1 cellular context compared by ENCODE assay signal in genomic region chr10:23702977-23703414, GRCh38.
A peak's percentile ranks its signal among the peaks of the same experiment; 100 is the strongest.
TF ChIP-seq lines count a peak whose summit lies in the region.

No MANE protein-coding gene starts in this region.

TF ChIP-seq in H1, 55 proteins besides CTCF, POLR2A, EP300 and RAD21 (continued from another document):
- no peak for TF ChIP-seq RFX5 (IDR thresholded peaks at IDR 0.05; ENCODE audit: borderline replicate concordance, low read depth, low read length)
- TF ChIP-seq KDM5A (IDR thresholded peaks at IDR 0.05; ENCODE audit: low read length), result no peak
- no peak for TF ChIP-seq SIRT6 (IDR thresholded peaks at IDR 0.05; ENCODE audit: low read length)
- no peak for TF ChIP-seq CHD7 (IDR thresholded peaks at IDR 0.05; ENCODE audit: insufficient replicate concordance, low read length)
- no peak for TF ChIP-seq CHD1 (IDR thresholded peaks at IDR 0.05; ENCODE audit: low read depth, low read length)
- peak; percentile 81 for TF ChIP-seq YY1 (IDR thresholded peaks at IDR 0.05; ENCODE audit: low read depth, low read length)
- no peak for TF ChIP-seq E2F6 (IDR thresholded peaks at IDR 0.05)
- TF ChIP-seq GTF2F1 (IDR thresholded peaks at IDR 0.05; ENCODE audit: borderline replicate concordance, low read depth, low read length), result no peak
- TF ChIP-seq BRCA1 (IDR thresholded peaks at IDR 0.05; ENCODE audit: low read depth, low read length), result no peak
- no peak for TF ChIP-seq SUZ12 (IDR thresholded peaks at IDR 0.05; ENCODE audit: low read length)
- no peak for TF ChIP-seq EGR1 (IDR thresholded peaks at IDR 0.05; ENCODE audit: borderline replicate concordance, low read depth, low read length)
- TF ChIP-seq SAP30 (IDR thresholded peaks at IDR 0.05; ENCODE audit: insufficient read depth, insufficient replicate concordance, low read length), result no peak
- TF ChIP-seq TEAD4 (IDR thresholded peaks at IDR 0.05; ENCODE audit: low read depth, low read length), result peak; percentile 64
- TF ChIP-seq NANOG (IDR thresholded peaks at IDR 0.05; ENCODE audit: insufficient read depth, low read depth, low read length, poor library complexity, severe bottlenecking), result no peak
- no peak for TF ChIP-seq KDM4A (IDR thresholded peaks at IDR 0.05; ENCODE audit: low read depth, low read length, severe bottlenecking)
- TF ChIP-seq MAX (IDR thresholded peaks at IDR 0.05), result peak; percentile 59; the same call in 1 of the 2 replicates
- TF ChIP-seq TAF1 (IDR thresholded peaks at IDR 0.05; ENCODE audit: low read depth, low read length), result no peak
- no peak for TF ChIP-seq POLR2AphosphoS5 (IDR thresholded peaks at IDR 0.05; ENCODE audit: low read depth, low read length)
- no peak for TF ChIP-seq GABPA (IDR thresholded peaks at IDR 0.05; ENCODE audit: borderline replicate concordance, insufficient read depth, low read length)
- TF ChIP-seq BACH1 (IDR thresholded peaks at IDR 0.05; ENCODE audit: low read length), result no peak
- TF ChIP-seq SIN3A (conservative IDR thresholded peaks at IDR 0.05 in 1 of 2, IDR thresholded peaks at IDR 0.05 in 1 of 2; ENCODE audit: low read depth in 1 of 2, low read length in 2 of 2), result no peak
- no peak for TF ChIP-seq ATF2 (IDR thresholded peaks at IDR 0.05; ENCODE audit: low read length)
- no peak for TF ChIP-seq NRF1 (IDR thresholded peaks at IDR 0.05; ENCODE audit: low read depth, low read length)
- TF ChIP-seq JUN (IDR thresholded peaks at IDR 0.05; ENCODE audit: low read depth, low read length), result no peak
- no peak for TF ChIP-seq CEBPB (IDR thresholded peaks at IDR 0.05; ENCODE audit: low read depth, low read length)
- no peak for TF ChIP-seq CBX5 (IDR thresholded peaks at IDR 0.05; ENCODE audit: low read depth, low read length)
- TF ChIP-seq PHF8 (conservative IDR thresholded peaks at IDR 0.05; ENCODE audit: low read depth, low read length), result no peak
- no peak for TF ChIP-seq SP4 (IDR thresholded peaks at IDR 0.05; ENCODE audit: low read length)
- no peak for TF ChIP-seq ZNF274 (IDR thresholded peaks at IDR 0.05; ENCODE audit: borderline replicate concordance, extremely low read depth, low read length)
- TF ChIP-seq HDAC2 (IDR thresholded peaks at IDR 0.05; ENCODE audit: borderline replicate concordance in 1 of 2, low read depth in 2 of 2, low read length in 2 of 2), result 0 out of 4 replicates have a peak, but pooled peaks of 1 of the 2 experiments have one; percentile 36
- TF ChIP-seq MAFK (IDR thresholded peaks at IDR 0.05; ENCODE audit: low read depth, low read length), result no peak
- TF ChIP-seq SIX5 (IDR thresholded peaks at IDR 0.05; ENCODE audit: low read depth, low read length), result no peak
- no peak for TF ChIP-seq RNF2 (IDR thresholded peaks at IDR 0.05; ENCODE audit: borderline replicate concordance, low read depth, low read length, missing control alignments, poor library complexity, severe bottlenecking)
- no peak for TF ChIP-seq TCF12 (IDR thresholded peaks at IDR 0.05; ENCODE audit: low read depth, low read length)
- TF ChIP-seq TBP (IDR thresholded peaks at IDR 0.05; ENCODE audit: low read depth, low read length), result no peak
